14 cellular contexts compared by ENCODE assay signal in genomic region chr1:162548170-162548569, GRCh38. TPM values are rescaled to one million over a fixed set of nuclear protein-coding genes. Genes with fewer than 3 reads are reported as not detected.
DNase-seq lines count a peak whose midpoint lies in the region; ATAC-seq and TF ChIP-seq lines count a peak whose summit lies in the region.
"Had no signal": no experiment of that assay in that cellular context is flagged by ENCODE, and none has a peak within 500 bp of the region (broad histone marks: within the 10 kb centered on the region; RNA-seq: fewer than 3 reads in every experiment).

No MANE protein-coding gene starts in this region.

- no peaks in the 10 kb centered on the region for H3K9me3 Mint-ChIP-seq in activated CD8-positive, alpha-beta memory T cell treated with anti-CD3 and anti-CD28 coated beads, Interleukin-2, amount 10 ng/mL, durations not matched to agents 7 days and 5 days (ENCODE audit: low read depth)

- no peak for DNase-seq in activated CD8-positive, alpha-beta memory T cell treated with anti-CD3 and anti-CD28 coated beads, Interleukin-2, amount 10 ng/mL, durations not matched to agents 7 days and 5 days
- no peak for DNase-seq in activated CD8-positive, alpha-beta memory T cell treated with anti-CD3 and anti-CD28 coated beads, Interleukin-2, amount 50 U/mL, for 4 hours
- DNase-seq in epithelial cell of esophagus (ENCODE audit: low read depth), result peak; percentile 68
- DNase-seq in mucosa of descending colon, result no peak
- peak; percentile 62 to 65 for DNase-seq in uterus
- no peak for DNase-seq in ACHN
- no peak for DNase-seq in GDM1 (lab: John Stamatoyannopoulos, UW)
- DNase-seq: 8988T; activated CD4-positive, alpha-beta T cell treated with anti-CD3 and anti-CD28 coated beads for 1 hour; activated naive CD4-positive, alpha-beta T cell; NCI-H2081 treated with DMSO at 0.1 percent for 48 hours; upper lobe of right lung had no signal

- intact Hi-C loops in mucosa of descending colon (cut with DNase I, micrococcal nuclease), result no loop called here
- intact Hi-C loops in uterus (cut with DNase I; ENCODE audit: low total_unique reads), result no loop called here

- peaks cover 3% of the 10 kb centered on the region for H3K4me1 Mint-ChIP-seq in activated CD8-positive, alpha-beta memory T cell treated with anti-CD3 and anti-CD28 coated beads, Interleukin-2, amount 10 ng/mL, durations not matched to agents 7 days and 5 days

- no peak for TF ChIP-seq POLR2A in uterus (IDR thresholded peaks at IDR 0.05)

- TF ChIP-seq CTCF in epithelial cell of esophagus (IDR thresholded peaks at IDR 0.05; ENCODE audit: insufficient read depth, low read depth, low read length, missing control alignments) (no peak), mucosa of descending colon (IDR thresholded peaks at IDR 0.05) (no peak), uterus (IDR thresholded peaks at IDR 0.05) (no peak)

- H3K4me3 ChIP-seq in epithelial cell of esophagus (ENCODE audit: low read length), result no peak overlapping the region
- no peak overlapping the region for H3K4me3 ChIP-seq in mucosa of descending colon
- no peak overlapping the region for H3K4me3 ChIP-seq in uterus
- H3K4me3 ChIP-seq: upper lobe of right lung had no signal

- H3K4me1 ChIP-seq in mucosa of descending colon (ENCODE audit: low read depth) (no peaks in the 10 kb centered on the region), uterus (no peaks in the 10 kb centered on the region)
- H3K4me1 ChIP-seq: upper lobe of right lung had no signal

- H3K36me3 ChIP-seq in mucosa of descending colon (ENCODE audit: low read depth) (no peaks in the 10 kb centered on the region), uterus (no peaks in the 10 kb centered on the region)
- H3K36me3 ChIP-seq: upper lobe of right lung had no signal

- no peaks in the 10 kb centered on the region for H3K27me3 Mint-ChIP-seq in activated CD8-positive, alpha-beta memory T cell treated with anti-CD3 and anti-CD28 coated beads, Interleukin-2, amount 10 ng/mL, durations not matched to agents 7 days and 5 days

- H3K9me3 ChIP-seq in mucosa of descending colon (peaks cover 8% of the 10 kb centered on the region), uterus (no peaks in the 10 kb centered on the region)
- H3K9me3 ChIP-seq: upper lobe of right lung had no signal

- in situ Hi-C loops in ACHN (cut with HindIII; ENCODE audit: low pct_ligation_motif_present, low pct_unique_long_range_greater_than_20kb, low sequenced_read_pairs), result no loop called here

- CTCF ChIA-PET in activated CD8-positive, alpha-beta memory T cell treated with anti-CD3 and anti-CD28 coated beads, Interleukin-2, amount 10 ng/mL, durations not matched to agents 7 days and 5 days (lab: Charles Lee), result no interaction called here

- ATAC-seq in activated CD8-positive, alpha-beta memory T cell treated with anti-CD3 and anti-CD28 coated beads, Interleukin-2, amount 10 ng/mL, durations not matched to agents 7 days and 5 days, result no peak
- peak; percentile 73 for ATAC-seq in mucosa of descending colon
- no peak for ATAC-seq in HG02610 (IDR thresholded peaks at IDR 0.05; ENCODE audit: unreplicated experiment)
- ATAC-seq: upper lobe of right lung had no signal

- H3K27ac ChIP-seq in uterus, result peak overlapping the region; percentile 55 to 74
- H3K27ac ChIP-seq: KMS-11, upper lobe of right lung had no signal

- H3K27ac Mint-ChIP-seq in activated CD8-positive, alpha-beta memory T cell treated with anti-CD3 and anti-CD28 coated beads, Interleukin-2, amount 10 ng/mL, durations not matched to agents 7 days and 5 days, result peak overlapping the region; percentile 15

- no peaks in the 10 kb centered on the region for H3K27me3 ChIP-seq in uterus
- H3K27me3 ChIP-seq: upper lobe of right lung had no signal

- peaks cover 8% of the 10 kb centered on the region for H3K36me3 Mint-ChIP-seq in activated CD8-positive, alpha-beta memory T cell treated with anti-CD3 and anti-CD28 coated beads, Interleukin-2, amount 10 ng/mL, durations not matched to agents 7 days and 5 days

- H3K4me3 Mint-ChIP-seq in activated CD8-positive, alpha-beta memory T cell treated with anti-CD3 and anti-CD28 coated beads, Interleukin-2, amount 10 ng/mL, durations not matched to agents 7 days and 5 days, result no peak overlapping the region

RNA-seq across cellular contexts. Expression of gene UAP1, which starts 13.4 kb away (rescaled TPM):
- 10 to 100 TPM; 14.1 to 23.5 TPM for total RNA-seq in activated CD8-positive, alpha-beta memory T cell treated with anti-CD3 and anti-CD28 coated beads, Interleukin-2, amount 10 ng/mL, durations not matched to agents 7 days and 5 days
- total RNA-seq in mucosa of descending colon (100 to 1,000 TPM in 2 of 3 donors, 10 to 100 TPM in 1; 91.4 to 123 (median 116) TPM), uterus (10 to 100 TPM; 17.7 to 66.5 (median 55.0) TPM)

RNA-seq across cellular contexts. Expression of gene UHMK1, which starts 50.6 kb away (rescaled TPM):
- total RNA-seq in activated CD8-positive, alpha-beta memory T cell treated with anti-CD3 and anti-CD28 coated beads, Interleukin-2, amount 10 ng/mL, durations not matched to agents 7 days and 5 days, result 10 to 100 TPM; 51.5 to 62.0 TPM
- 10 to 100 TPM; 40.2 to 50.2 (median 45.8) TPM for total RNA-seq in mucosa of descending colon
- 10 to 100 TPM in 3 of 4 donors, 1 to 10 TPM in 1; 9.2 to 58.8 (median 31.6) TPM for total RNA-seq in uterus

Comparison
In these comparisons a context has a peak if more than half of its experiments do, and no peak if none do; other contexts are left out.
1. DNase-seq: peak in epithelial cell of esophagus (single experiment) and uterus (2 of 2); none in activated CD8-positive, alpha-beta memory T cell treated with anti-CD3 and anti-CD28 coated beads, Interleukin-2, amount 10 ng/mL, durations not matched to agents 7 days and 5 days (single experiment), activated CD8-positive, alpha-beta memory T cell treated with anti-CD3 and anti-CD28 coated beads, Interleukin-2, amount 50 U/mL, for 4 hours (single experiment), mucosa of descending colon (0 of 3), ACHN (single experiment) and GDM1 (single experiment).